1 cellular context compared by ENCODE assay signal in genomic region chr6:142942805-142943227, GRCh38.
TF ChIP-seq lines count a peak whose summit lies in the region.

No MANE protein-coding gene starts in this region.

TF ChIP-seq in HepG2, 621 proteins besides CTCF, POLR2A, EP300 and RAD21 (continued from another document):
- TF ChIP-seq, protein P1, sequence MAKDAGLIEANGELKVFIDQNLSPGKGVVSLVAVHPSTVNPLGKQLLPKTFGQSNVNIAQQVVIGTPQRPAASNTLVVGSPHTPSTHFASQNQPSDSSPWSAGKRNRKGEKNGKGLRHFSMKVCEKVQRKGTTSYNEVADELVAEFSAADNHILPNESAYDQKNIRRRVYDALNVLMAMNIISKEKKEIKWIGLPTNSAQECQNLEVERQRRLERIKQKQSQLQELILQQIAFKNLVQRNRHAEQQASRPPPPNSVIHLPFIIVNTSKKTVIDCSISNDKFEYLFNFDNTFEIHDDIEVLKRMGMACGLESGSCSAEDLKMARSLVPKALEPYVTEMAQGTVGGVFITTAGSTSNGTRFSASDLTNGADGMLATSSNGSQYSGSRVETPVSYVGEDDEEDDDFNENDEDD (CRISPR knock-in tag; IDR thresholded peaks at IDR 0.05; ENCODE audit: borderline replicate concordance), result no peak
- TF ChIP-seq, protein P2, sequence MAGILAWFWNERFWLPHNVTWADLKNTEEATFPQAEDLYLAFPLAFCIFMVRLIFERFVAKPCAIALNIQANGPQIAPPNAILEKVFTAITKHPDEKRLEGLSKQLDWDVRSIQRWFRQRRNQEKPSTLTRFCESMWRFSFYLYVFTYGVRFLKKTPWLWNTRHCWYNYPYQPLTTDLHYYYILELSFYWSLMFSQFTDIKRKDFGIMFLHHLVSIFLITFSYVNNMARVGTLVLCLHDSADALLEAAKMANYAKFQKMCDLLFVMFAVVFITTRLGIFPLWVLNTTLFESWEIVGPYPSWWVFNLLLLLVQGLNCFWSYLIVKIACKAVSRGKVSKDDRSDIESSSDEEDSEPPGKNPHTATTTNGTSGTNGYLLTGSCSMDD (CRISPR knock-in tag; IDR thresholded peaks at IDR 0.05), result no peak
- TF ChIP-seq ZNF124 (CRISPR knock-in tag; IDR thresholded peaks at IDR 0.05) (no peak), ZNF776 (CRISPR knock-in tag; IDR thresholded peaks at IDR 0.05) (no peak), BHLHE40 (IDR thresholded peaks at IDR 0.05; ENCODE audit: low read length) (no peak), REXO4 (CRISPR knock-in tag; IDR thresholded peaks at IDR 0.05; ENCODE audit: borderline replicate concordance) (no peak), MAF1 (CRISPR knock-in tag; IDR thresholded peaks at IDR 0.05; ENCODE audit: borderline replicate concordance) (no peak), HIVEP1 (CRISPR knock-in tag; IDR thresholded peaks at IDR 0.05) (no peak), CCDC6 (CRISPR knock-in tag; IDR thresholded peaks at IDR 0.05) (no peak), PRDM10 (CRISPR knock-in tag; IDR thresholded peaks at IDR 0.05; ENCODE audit: low read depth) (no peak), RCOR2 (CRISPR knock-in tag; IDR thresholded peaks at IDR 0.05) (0 out of 2 replicates have a peak, but pooled peaks have one; percentile 23), ZUFSP (CRISPR knock-in tag; IDR thresholded peaks at IDR 0.05; ENCODE audit: borderline replicate concordance) (no peak), HCFC1 (IDR thresholded peaks at IDR 0.05; ENCODE audit: low read depth, low read length) (no peak), NCOA2 (CRISPR knock-in tag; IDR thresholded peaks at IDR 0.05) (no peak), CEBPG (CRISPR knock-in tag; IDR thresholded peaks at IDR 0.05) (peak; percentile 43), SP5 (CRISPR knock-in tag; IDR thresholded peaks at IDR 0.05; ENCODE audit: borderline replicate concordance, low read depth) (no peak), ZNF670 (CRISPR knock-in tag; IDR thresholded peaks at IDR 0.05; ENCODE audit: borderline replicate concordance) (no peak), DPF2 (CRISPR knock-in tag; IDR thresholded peaks at IDR 0.05; ENCODE audit: borderline replicate concordance, low read depth) (no peak)
